Comparison of ENCODE assay signal across 8 cellular contexts in genomic region chr3:57179580-57180410, GRCh38. TPM values are rescaled to one million over a fixed set of nuclear protein-coding genes. Genes with fewer than 3 reads are reported as not detected.
DNase-seq lines count a peak whose midpoint lies in the region; ATAC-seq and TF ChIP-seq lines count a peak whose summit lies in the region.

No MANE protein-coding gene starts in this region.

- ATAC-seq in esophagus mucosa (peak; percentile 58), HG03460 (IDR thresholded peaks at IDR 0.05; ENCODE audit: unreplicated experiment) (no peak), HG03565 (IDR thresholded peaks at IDR 0.05; ENCODE audit: unreplicated experiment) (no peak), HG03432 (IDR thresholded peaks at IDR 0.05; ENCODE audit: unreplicated experiment) (no peak)

- no peaks in the 10 kb centered on the region for H3K36me3 ChIP-seq in OCI-LY7 (ENCODE audit: insufficient read depth, low read length)

- H2AFZ ChIP-seq in OCI-LY7 (ENCODE audit: low read length): peak overlapping the region; percentile 36; the same call in 1 of the 2 replicates

- H3K27ac ChIP-seq in 22Rv1 (no peak overlapping the region), OCI-LY7 (ENCODE audit: low read depth, low read length, poor library complexity, severe bottlenecking) (no peak overlapping the region)

- H4K20me1 ChIP-seq in OCI-LY7 (ENCODE audit: insufficient read depth, low read length): no peaks in the 10 kb centered on the region

- H3K4me2 ChIP-seq in OCI-LY7 (ENCODE audit: low read length): no peak overlapping the region

- TF ChIP-seq CTCF in 22Rv1 (IDR thresholded peaks at IDR 0.05) (peak; percentile 52), GM12872 (IDR thresholded peaks at IDR 0.05; ENCODE audit: insufficient read depth, low read depth, low read length) (peak; percentile 42; the same call in 2 of the 3 replicates), OCI-LY7 (conservative IDR thresholded peaks at IDR 0.05; ENCODE audit: low read length) (peak; percentile 80)

- CTCF ChIA-PET in OCI-LY7 (lab: Charles Lee; ENCODE audit: unreplicated experiment): no interaction called here

- POLR2A ChIA-PET in OCI-LY7 (lab: Charles Lee): interaction anchor here (0.5 to 1.5 kb wide), 4 partner anchors 18 to 74 kb away, joined by 4 to 5 read pairs (median 4); partner anchors contain the start of gene APPL1

- no peaks in the 10 kb centered on the region for H3K79me2 ChIP-seq in OCI-LY7 (ENCODE audit: insufficient read depth, low read depth, low read length)

- intact Hi-C loops in OCI-LY7 (cut with micrococcal nuclease; ENCODE audit: unreplicated experiment): loop anchor here (10.0 kb wide), 5 partner anchors 165 to 735 kb away; partner anchors contain the start of gene PDE12

- H3K4me3 ChIP-seq in OCI-LY7 (ENCODE audit: low read depth, low read length, poor library complexity, severe bottlenecking): no peak overlapping the region

- no peaks in the 10 kb centered on the region for H3K9me3 ChIP-seq in OCI-LY7 (ENCODE audit: low read length)

- no TSS peak for BruUV-seq in OCI-LY7 (replicated peaks; lab: Mats Ljungman, UMichigan)

- DNase-seq in OCI-LY7 (ENCODE audit: low spot score) (peak; percentile 47), NCI-H1436 (lab: John Stamatoyannopoulos, UW) (no peak)

- H3K9me2 ChIP-seq in OCI-LY7 (ENCODE audit: insufficient read depth, low read length): no peaks in the 10 kb centered on the region

- H3K4me1 ChIP-seq in OCI-LY7 (ENCODE audit: insufficient read depth, low read length, poor library complexity, severe bottlenecking): peaks cover 27% of the 10 kb centered on the region

RNA-seq across cellular contexts. Expression of gene IL17RD, which starts 14.6 kb away (rescaled TPM):
- total RNA-seq in OCI-LY7 (2014; rRNA removed; shearing (Covaris generic)): 0.06 TPM in 1 of 2 replicates, not detected in the other
- total RNA-seq in OCI-LY7 (2022): 0.35 and 0.36 TPM in 2 replicates
- 2.4 TPM for total RNA-seq in esophagus mucosa

RNA-seq across cellular contexts. Expression of gene HESX1, which starts 20.0 kb away (rescaled TPM):
- total RNA-seq in OCI-LY7 (2014; rRNA removed; shearing (Covaris generic)): 6.9 and 10.1 TPM in 2 replicates
- 4.7 and 6.0 TPM in 2 replicates for total RNA-seq in OCI-LY7 (2022)
- 0.80 TPM for total RNA-seq in esophagus mucosa

RNA-seq across cellular contexts. Expression of gene APPL1, which starts 47.7 kb away (rescaled TPM):
- 43.3 and 45.9 TPM in 2 replicates for total RNA-seq in OCI-LY7 (2014; rRNA removed; shearing (Covaris generic))
- total RNA-seq in OCI-LY7 (2022): 51.1 and 54.5 TPM in 2 replicates
- total RNA-seq in esophagus mucosa: 33.0 TPM
